8 cellular contexts compared by ENCODE assay signal in the genomic region with DNA sequence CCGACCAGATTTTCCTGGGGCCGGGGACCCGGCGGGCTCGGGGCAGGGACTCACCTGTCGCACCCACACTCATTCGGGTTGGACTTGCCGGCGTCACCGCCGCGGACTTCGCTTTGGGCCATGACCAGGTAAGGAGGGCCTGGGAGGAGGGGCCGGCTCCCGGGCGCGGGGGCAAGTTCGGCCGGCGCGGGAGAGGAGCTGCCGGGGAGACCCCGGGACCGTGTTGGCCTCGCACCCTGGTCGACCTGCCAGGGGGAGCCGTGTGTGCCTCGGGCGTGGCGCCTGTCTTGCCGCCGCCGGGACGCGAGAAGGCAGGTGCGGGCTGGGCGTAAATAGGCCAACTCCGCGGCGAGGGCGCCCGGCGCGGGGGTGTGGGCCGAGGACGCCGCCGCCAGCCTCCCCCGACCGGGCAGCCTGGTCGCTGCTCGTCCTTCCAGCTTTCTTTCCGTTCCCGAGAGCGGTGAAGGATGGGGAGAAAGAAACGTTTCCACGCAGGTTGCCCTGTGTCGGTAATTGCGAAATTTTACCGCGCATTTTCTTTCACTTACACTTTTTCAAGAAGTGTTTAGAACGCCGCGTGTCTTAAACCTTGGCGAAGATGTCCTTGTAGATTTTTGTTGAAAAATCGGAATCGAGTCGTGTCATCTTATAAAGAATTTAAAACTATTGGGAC. TPM values are rescaled to one million over a fixed set of nuclear protein-coding genes. Genes with fewer than 3 reads are reported as not detected.
DNase-seq lines count a peak whose midpoint lies in the region; ATAC-seq and TF ChIP-seq lines count a peak whose summit lies in the region.

No MANE protein-coding gene starts in this region.

- no peak for DNase-seq in GM06990 (ENCODE audit: extremely low read depth, insufficient read length)
- peak; percentile 56 for DNase-seq in activated CD4-positive, alpha-beta T cell treated with anti-CD3 and anti-CD28 coated beads for 36 hours
- DNase-seq in mesenchymal stem cell = peak; percentile 33
- no peak for DNase-seq in NCI-H524 treated with DMSO at 0.1 percent for 48 hours (lab: John Stamatoyannopoulos, UW)

- no peak overlapping the region for H2AK5ac ChIP-seq in mesenchymal stem cell (ENCODE audit: low read length, severe bottlenecking)

- H3K79me1 ChIP-seq in mesenchymal stem cell (replicated peaks; ENCODE audit: low read length, poor library complexity, severe bottlenecking) = no peaks in the 10 kb centered on the region

- peak overlapping the region; percentile 86 for H3K4me3 ChIP-seq in GM06990 (replicated peaks; ENCODE audit: low read depth, low read length)
- H3K4me3 ChIP-seq in ectodermal cell (ENCODE audit: insufficient read depth, low read depth, low read length) = peak overlapping the region; percentile 94
- H3K4me3 ChIP-seq in mesenchymal stem cell (ENCODE audit: insufficient read depth in 1 of 2, low read depth in 1 of 2, low read length in 2 of 2) = peak overlapping the region; percentile 89 to 92
- H3K4me3 ChIP-seq in stomach smooth muscle (ENCODE audit: low read length in 2 of 2) = peak overlapping the region; percentile 73 to 96

- H3K27ac ChIP-seq in ectodermal cell (ENCODE audit: insufficient read depth, low read depth, low read length, poor library complexity, severe bottlenecking) (peak overlapping the region; percentile 100), mesenchymal stem cell (ENCODE audit: low read length, poor library complexity, severe bottlenecking) (peak overlapping the region; percentile 100), stomach smooth muscle (ENCODE audit: low read length) (peak overlapping the region; percentile 99)

- H3K4me1 Mint-ChIP-seq in activated CD4-positive, alpha-beta T cell treated with anti-CD3 and anti-CD28 coated beads for 36 hours = peaks cover 32% of the 10 kb centered on the region

- peak overlapping the region; percentile 89 for H2AFZ ChIP-seq in mesenchymal stem cell (ENCODE audit: low read depth, low read length)

- H3K4me2 ChIP-seq in mesenchymal stem cell (ENCODE audit: low read length, poor library complexity, severe bottlenecking) = peak overlapping the region; percentile 86

- TF ChIP-seq CTCF in GM06990 (IDR thresholded peaks at IDR 0.05; ENCODE audit: insufficient read depth, low read length, poor library complexity, severe bottlenecking) = no peak

- H3K9ac ChIP-seq in mesenchymal stem cell (ENCODE audit: low read length) (peak overlapping the region; percentile 98), stomach smooth muscle (ENCODE audit: low read length in 2 of 2) (peak overlapping the region; percentile 91 to 99)

- H3K27me3 Mint-ChIP-seq in activated CD4-positive, alpha-beta T cell treated with anti-CD3 and anti-CD28 coated beads for 36 hours = no peaks in the 10 kb centered on the region

- CTCF ChIA-PET in activated CD4-positive, alpha-beta T cell treated with anti-CD3 and anti-CD28 coated beads for 36 hours (lab: Charles Lee) = no interaction called here

- peak overlapping the region; percentile 90 to 99 for H3K18ac ChIP-seq in mesenchymal stem cell (ENCODE audit: low read depth in 1 of 2, low read length in 2 of 2)

- H3K4ac ChIP-seq in mesenchymal stem cell (ENCODE audit: low read depth in 1 of 2, low read length in 2 of 2) = peak overlapping the region in 1 of 2 experiments; percentile 75

- POLR2A ChIA-PET in activated CD4-positive, alpha-beta T cell treated with anti-CD3 and anti-CD28 coated beads for 36 hours (lab: Charles Lee) = interaction anchor here (0.6 to 0.7 kb wide), 2 partner anchors 10 to 12 kb away, joined by 3 read pairs; no protein-coding TSS in a partner anchor

- no peak overlapping the region for H2BK120ac ChIP-seq in mesenchymal stem cell (ENCODE audit: low read depth, low read length)

- H3K27ac Mint-ChIP-seq in activated CD4-positive, alpha-beta T cell treated with anti-CD3 and anti-CD28 coated beads for 36 hours = peak overlapping the region; percentile 98

- peak overlapping the region in 1 of 2 experiments; percentile 93 for H3K14ac ChIP-seq in mesenchymal stem cell (ENCODE audit: low read length in 2 of 2)

- H3K27me3 ChIP-seq in GM06990 (replicated peaks; ENCODE audit: control insufficient read depth, insufficient read depth, low read length) (no peaks in the 10 kb centered on the region), ectodermal cell (ENCODE audit: control insufficient read depth, insufficient read depth, low read length, poor library complexity, severe bottlenecking) (no peaks in the 10 kb centered on the region), mesenchymal stem cell (ENCODE audit: control insufficient read depth in 1 of 2, insufficient read depth in 1 of 2, low read length in 2 of 2) (no peaks in the 10 kb centered on the region), stomach smooth muscle (ENCODE audit: control insufficient read depth in 1 of 2, insufficient read depth in 2 of 2, low read length in 2 of 2) (no peaks in the 10 kb centered on the region)

- H4K91ac ChIP-seq in mesenchymal stem cell (ENCODE audit: low read length) = peak overlapping the region; percentile 78

- H3K9me3 ChIP-seq in ectodermal cell (ENCODE audit: control insufficient read depth, low read length) = no peaks in the 10 kb centered on the region
- no peaks in the 10 kb centered on the region for H3K9me3 ChIP-seq in mesenchymal stem cell (ENCODE audit: control insufficient read depth, low read length)
- H3K9me3 ChIP-seq in stomach smooth muscle (ENCODE audit: control insufficient read depth in 2 of 2, low read length in 2 of 2) = no peaks in the 10 kb centered on the region

- H4K8ac ChIP-seq in mesenchymal stem cell (ENCODE audit: low read length) = peak overlapping the region; percentile 45

- peak overlapping the region; percentile 89 for H3K4me3 Mint-ChIP-seq in activated CD4-positive, alpha-beta T cell treated with anti-CD3 and anti-CD28 coated beads for 36 hours

- 0% methylated on average over 68 of the region's 68 CpGs for WGBS in ectodermal cell, 2 experiments
- under 1% methylated on average over 59 of the region's 68 CpGs for WGBS in mesenchymal stem cell

- peak overlapping the region in 1 of 2 experiments; percentile 87 for H3K23ac ChIP-seq in mesenchymal stem cell (ENCODE audit: low read length in 2 of 2)

- H3K4me1 ChIP-seq in ectodermal cell (ENCODE audit: control insufficient read depth, insufficient read depth, low read length) (no peaks in the 10 kb centered on the region), mesenchymal stem cell (ENCODE audit: control insufficient read depth, insufficient read depth, low read depth, low read length) (peaks cover 3% of the 10 kb centered on the region), stomach smooth muscle (ENCODE audit: control insufficient read depth, insufficient read depth, low read length) (peaks cover 7% of the 10 kb centered on the region)

- peaks cover 2% of the 10 kb centered on the region for H3K9me3 Mint-ChIP-seq in activated CD4-positive, alpha-beta T cell treated with anti-CD3 and anti-CD28 coated beads for 36 hours (ENCODE audit: low read depth)

- no peak overlapping the region for H2BK15ac ChIP-seq in mesenchymal stem cell (ENCODE audit: low read depth, poor library complexity, severe bottlenecking)

- peaks cover 37% of the 10 kb centered on the region for H3K36me3 Mint-ChIP-seq in activated CD4-positive, alpha-beta T cell treated with anti-CD3 and anti-CD28 coated beads for 36 hours (ENCODE audit: low read depth)

- intact Hi-C loops in activated CD4-positive, alpha-beta T cell treated with anti-CD3 and anti-CD28 coated beads for 36 hours (cut with DNase I, micrococcal nuclease) = loop anchor here (2.0 to 10.0 kb wide), 9 partner anchors 250 to 1383 kb away; a partner anchor contains a TSS

- peak overlapping the region in 1 of 2 experiments; percentile 29 for H2BK12ac ChIP-seq in mesenchymal stem cell (ENCODE audit: low read length in 2 of 2)

- H3K36me3 ChIP-seq in GM06990 (ENCODE audit: control insufficient read depth, insufficient read depth, low read length) (peaks cover 2% of the 10 kb centered on the region), ectodermal cell (ENCODE audit: control insufficient read depth, insufficient read depth, low read length) (no peaks in the 10 kb centered on the region), mesenchymal stem cell (ENCODE audit: control insufficient read depth in 1 of 2, insufficient read depth in 2 of 2, low read depth in 1 of 2, low read length in 2 of 2) (peaks cover 4 to 12% of the 10 kb centered on the region in 2 experiments), stomach smooth muscle (ENCODE audit: control insufficient read depth in 2 of 2, insufficient read depth in 2 of 2, low read length in 2 of 2) (peaks cover 3 to 7% of the 10 kb centered on the region in 2 donors)

- ATAC-seq in HG03196 (IDR thresholded peaks at IDR 0.05; ENCODE audit: unreplicated experiment) (peak; percentile 1), GM21825 (IDR thresholded peaks at IDR 0.05; ENCODE audit: unreplicated experiment) (no peak)
- no peak for ATAC-seq in activated CD4-positive, alpha-beta T cell treated with anti-CD3 and anti-CD28 coated beads for 36 hours

- peak overlapping the region; percentile 46 for H2BK5ac ChIP-seq in mesenchymal stem cell (ENCODE audit: low read depth, low read length, poor library complexity, severe bottlenecking)

RNA-seq across cellular contexts. Expression of a gene that starts 0.6 kb away (rescaled TPM):
- 10 to 100 TPM; 62.4 to 73.4 TPM for total RNA-seq in activated CD4-positive, alpha-beta T cell treated with anti-CD3 and anti-CD28 coated beads for 36 hours
- 62.8 TPM for polyA plus RNA-seq in ectodermal cell (2013, experiment 1 of 4)
- 65.2 TPM for polyA plus RNA-seq in ectodermal cell (2013, experiment 2 of 4)
- 52.5 TPM for polyA plus RNA-seq in ectodermal cell (2013, experiment 3 of 4)
- 55.2 TPM for polyA plus RNA-seq in ectodermal cell (2013, experiment 4 of 4)
- polyA plus RNA-seq in mesenchymal stem cell (2013, experiment 1 of 2) = 12.2 TPM
- polyA plus RNA-seq in mesenchymal stem cell (2013, experiment 2 of 2) = 12.7 TPM

Comparison
In these comparisons a context has a peak if more than half of its experiments do, and no peak if none do; other contexts are left out.
1. DNase-seq: peak in activated CD4-positive, alpha-beta T cell treated with anti-CD3 and anti-CD28 coated beads for 36 hours (single experiment) and mesenchymal stem cell (single experiment); none in GM06990 (single experiment) and NCI-H524 treated with DMSO at 0.1 percent for 48 hours (single experiment).
2. Peak in every context shown above with its lines, with median percentiles within 50 percentile points of each other: H3K4me3 ChIP-seq and H3K27ac ChIP-seq.